ENCODE assay signal across 8 cellular contexts in the genomic region with DNA sequence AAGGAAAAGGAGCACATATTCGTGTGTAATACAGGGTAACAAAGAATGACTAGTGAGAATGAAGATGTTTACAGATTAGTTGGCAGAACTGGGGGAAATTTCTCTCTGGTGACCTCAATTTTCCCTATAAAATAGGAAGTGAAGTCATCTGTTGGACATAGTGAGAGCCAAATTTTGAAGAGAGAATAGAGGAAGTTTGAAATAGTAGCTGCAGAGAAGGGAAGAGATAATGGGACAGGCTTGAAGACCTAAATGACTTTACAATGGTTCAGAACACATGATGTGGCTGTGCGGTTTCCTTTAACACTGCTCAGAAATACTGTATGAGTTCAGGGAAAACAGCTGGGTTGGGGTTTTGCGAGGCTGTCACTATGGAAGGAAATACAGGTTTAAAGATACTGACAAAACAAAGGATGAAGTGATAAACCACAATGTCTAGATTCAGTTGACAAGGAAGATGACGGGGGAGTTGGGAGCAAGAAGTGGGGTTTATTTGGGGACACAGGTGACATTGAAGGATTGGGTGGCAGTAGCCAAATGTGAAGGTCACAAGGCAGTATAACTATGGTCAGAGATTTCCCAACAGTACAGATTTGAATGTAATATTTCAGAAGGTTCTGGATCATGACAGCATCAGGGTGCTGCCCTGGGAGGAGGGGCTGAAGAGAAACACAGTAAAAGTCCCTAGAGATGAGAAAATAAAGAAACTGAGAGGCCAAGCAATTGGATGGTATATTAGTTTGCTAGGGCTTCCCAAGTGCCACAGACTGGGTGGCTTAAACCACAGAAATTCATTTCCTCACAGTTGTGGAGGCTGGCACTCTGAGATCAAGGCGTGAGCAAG.
DNase-seq lines count a peak whose midpoint lies in the region; ATAC-seq, FAIRE-seq and TF ChIP-seq lines count a peak whose summit lies in the region.

No MANE protein-coding gene starts in this region.

- in situ Hi-C loops in K562 (cut with MboI), result no loop called here

- H3K9ac ChIP-seq in K562 (ENCODE audit: insufficient read depth in 1 of 2, low read depth in 2 of 2, low read length in 2 of 2), result no peak overlapping the region

- no peaks in the 10 kb centered on the region for H3K27me3 Mint-ChIP-seq in T-helper 2 cell treated with Interferon-gamma antibody and Interleukin-4, amounts not matched to agents 5 μg/mL and 100 μg/mL, for 36 hours (ENCODE audit: low read depth)

- ATAC-seq in GM18907 (IDR thresholded peaks at IDR 0.05; ENCODE audit: unreplicated experiment), result peak; percentile 90
- ATAC-seq in HG03095 (IDR thresholded peaks at IDR 0.05; ENCODE audit: unreplicated experiment), result peak; percentile 86
- no peak; the same call in 2 of the 3 replicates for ATAC-seq in K562
- peak; percentile 64 for ATAC-seq in omental fat pad (ENCODE audit: low FRiP score)

- no peak for TF ChIP-seq RAD21 in K562 (CRISPR knock-in tag; conservative IDR thresholded peaks at IDR 0.05 in 1 of 2, IDR thresholded peaks at IDR 0.05 in 1 of 2)

- H3K4me1 ChIP-seq in K562 (replicated peaks in 1 of 2; ENCODE audit: control insufficient read depth in 2 of 2, insufficient read depth in 2 of 2, low read length in 2 of 2), result no peaks in the 10 kb centered on the region; a peak in 1 of 5 replicates

- CTCF ChIA-PET in K562 (lab: Yijun Ruan, JAX; ENCODE audit: low intra/inter-chr PET ratio), result no interaction called here

- H2AFZ ChIP-seq in K562 (ENCODE audit: low read depth, low read length), result no peak overlapping the region

- no peaks in the 10 kb centered on the region for H3K9me3 ChIP-seq in K562 (replicated peaks; ENCODE audit: control insufficient read depth, insufficient read depth, low read depth, low read length)

- TF ChIP-seq POLR2A in K562 (conservative IDR thresholded peaks at IDR 0.05), result no peak

- no peaks in the 10 kb centered on the region for H4K20me1 ChIP-seq in K562 (replicated peaks; ENCODE audit: control insufficient read depth, insufficient read depth, low read length)

- POLR2A ChIA-PET in K562 (lab: Yijun Ruan, JAX), result no interaction called here

- intact Hi-C loops in K562 (cut with micrococcal nuclease), result no loop called here

- peak overlapping the region; percentile 63 for H3K4me3 Mint-ChIP-seq in T-helper 2 cell treated with Interferon-gamma antibody and Interleukin-4, amounts not matched to agents 5 μg/mL and 100 μg/mL, for 36 hours

- H3K9me3 Mint-ChIP-seq in T-helper 2 cell treated with Interferon-gamma antibody and Interleukin-4, amounts not matched to agents 5 μg/mL and 100 μg/mL, for 36 hours, result peaks cover 9% of the 10 kb centered on the region

- H3K27ac Mint-ChIP-seq in T-helper 2 cell treated with Interferon-gamma antibody and Interleukin-4, amounts not matched to agents 5 μg/mL and 100 μg/mL, for 36 hours, result peak overlapping the region; percentile 95

- peaks cover 40% of the 10 kb centered on the region for H3K4me1 Mint-ChIP-seq in T-helper 2 cell treated with Interferon-gamma antibody and Interleukin-4, amounts not matched to agents 5 μg/mL and 100 μg/mL, for 36 hours (ENCODE audit: low read depth)

- no TSS peak for BruUV-seq in K562 (replicated peaks; lab: Mats Ljungman, UMichigan)

- H3K4me2 ChIP-seq in K562 (ENCODE audit: insufficient read depth, low read length), result no peak overlapping the region

- peaks cover 5% of the 10 kb centered on the region for H3K36me3 Mint-ChIP-seq in T-helper 2 cell treated with Interferon-gamma antibody and Interleukin-4, amounts not matched to agents 5 μg/mL and 100 μg/mL, for 36 hours (ENCODE audit: low read depth)

- TF ChIP-seq CTCF in K562 (IDR thresholded peaks at IDR 0.05 in 2 of 3, conservative IDR thresholded peaks at IDR 0.05 in 1 of 3; ENCODE audit: insufficient read depth in 2 of 3, low read depth in 1 of 3, low read length in 3 of 3), result no peak
- no peak for TF ChIP-seq CTCF in omental fat pad (IDR thresholded peaks at IDR 0.05)

- no peaks in the 10 kb centered on the region for H3K9me1 ChIP-seq in K562 (ENCODE audit: control insufficient read depth, insufficient read depth, low read length)

- no peaks in the 10 kb centered on the region for H3K79me2 ChIP-seq in K562 (ENCODE audit: control insufficient read depth, insufficient read depth, low read length)

- FAIRE-seq in K562 (lab: Jason Lieb, UNC), result no peak
- no peak for FAIRE-seq in urothelium cell line (lab: Jason Lieb, UNC)

- TF ChIP-seq EP300 in K562 (IDR thresholded peaks at IDR 0.05; ENCODE audit: low read length), result no peak

- H3K4me3 ChIP-seq in K562, result no peak overlapping the region

- no peaks in the 10 kb centered on the region for H3K27me3 ChIP-seq in K562 (ENCODE audit: control insufficient read depth in 2 of 2, insufficient read depth in 2 of 2, low read length in 2 of 2)

- 1% methylated on average over 5 of the region's 5 CpGs for WGBS in K562 (ENCODE audit: insufficient coverage, low coverage, missing lambda C conversion rate)

- H3K27ac ChIP-seq in K562 (ENCODE audit: extremely low read depth, low read depth, low read length), result no peak overlapping the region

- H3K36me3 ChIP-seq in K562 (ENCODE audit: control insufficient read depth, insufficient read depth, low read length), result no peaks in the 10 kb centered on the region

- DNase-seq in T-helper 2 cell treated with Interferon-gamma antibody and Interleukin-4, amounts not matched to agents 5 μg/mL and 100 μg/mL, for 36 hours (ENCODE audit: low spot score), result peak; percentile 86
- DNase-seq in K562 (ENCODE audit: extremely low read depth in 1 of 4, low spot score in 3 of 4), result no peak
- DNase-seq in omental fat pad (ENCODE audit: low spot score), result no peak
- DNase-seq in DMS53 (lab: John Stamatoyannopoulos, UW), result no peak
- DNase-seq in urothelium cell line (ENCODE audit: low spot score), result no peak
- DNase-seq in NCI-H2107 (lab: John Stamatoyannopoulos, UW), result no peak

TF ChIP-seq in K562, 482 proteins besides CTCF, POLR2A, EP300 and RAD21 (continues in another document):
- TF ChIP-seq CEBPG (CRISPR knock-in tag; IDR thresholded peaks at IDR 0.05) (no peak), CEBPG (tag; conservative IDR thresholded peaks at IDR 0.05 in 1 of 2, IDR thresholded peaks at IDR 0.05 in 1 of 2) (peak in 1 of 2 experiments; percentile 52; a peak in 1 of 4 replicates), PRMT5 (CRISPR knock-in tag; IDR thresholded peaks at IDR 0.05) (no peak), ETV6 (IDR thresholded peaks at IDR 0.05; ENCODE audit: borderline replicate concordance in 1 of 2, low read depth in 2 of 2, low read length in 1 of 2) (peak; percentile 41 to 78; a peak in 2 of 4 replicates), ETV6 (CRISPR knock-in tag; IDR thresholded peaks at IDR 0.05; ENCODE audit: borderline replicate concordance) (no peak), GABPA (tag; conservative IDR thresholded peaks at IDR 0.05; ENCODE audit: low read depth) (peak; percentile 68), NR2C2 (CRISPR knock-in tag; IDR thresholded peaks at IDR 0.05) (no peak), NR2C2 (tag; IDR thresholded peaks at IDR 0.05) (peak; percentile 54; the same call in 1 of the 2 replicates), HDAC2 (IDR thresholded peaks at IDR 0.05) (no peak), GABPB1 (CRISPR knock-in tag; IDR thresholded peaks at IDR 0.05) (no peak), SOX6 (IDR thresholded peaks at IDR 0.05) (0 out of 2 replicates have a peak, but pooled peaks have one; percentile 13)
- TF ChIP-seq, protein P1, sequence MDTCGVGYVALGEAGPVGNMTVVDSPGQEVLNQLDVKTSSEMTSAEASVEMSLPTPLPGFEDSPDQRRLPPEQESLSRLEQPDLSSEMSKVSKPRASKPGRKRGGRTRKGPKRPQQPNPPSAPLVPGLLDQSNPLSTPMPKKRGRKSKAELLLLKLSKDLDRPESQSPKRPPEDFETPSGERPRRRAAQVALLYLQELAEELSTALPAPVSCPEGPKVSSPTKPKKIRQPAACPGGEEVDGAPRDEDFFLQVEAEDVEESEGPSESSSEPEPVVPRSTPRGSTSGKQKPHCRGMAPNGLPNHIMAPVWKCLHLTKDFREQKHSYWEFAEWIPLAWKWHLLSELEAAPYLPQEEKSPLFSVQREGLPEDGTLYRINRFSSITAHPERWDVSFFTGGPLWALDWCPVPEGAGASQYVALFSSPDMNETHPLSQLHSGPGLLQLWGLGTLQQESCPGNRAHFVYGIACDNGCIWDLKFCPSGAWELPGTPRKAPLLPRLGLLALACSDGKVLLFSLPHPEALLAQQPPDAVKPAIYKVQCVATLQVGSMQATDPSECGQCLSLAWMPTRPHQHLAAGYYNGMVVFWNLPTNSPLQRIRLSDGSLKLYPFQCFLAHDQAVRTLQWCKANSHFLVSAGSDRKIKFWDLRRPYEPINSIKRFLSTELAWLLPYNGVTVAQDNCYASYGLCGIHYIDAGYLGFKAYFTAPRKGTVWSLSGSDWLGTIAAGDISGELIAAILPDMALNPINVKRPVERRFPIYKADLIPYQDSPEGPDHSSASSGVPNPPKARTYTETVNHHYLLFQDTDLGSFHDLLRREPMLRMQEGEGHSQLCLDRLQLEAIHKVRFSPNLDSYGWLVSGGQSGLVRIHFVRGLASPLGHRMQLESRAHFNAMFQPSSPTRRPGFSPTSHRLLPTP (IDR thresholded peaks at IDR 0.05; ENCODE audit: borderline replicate concordance, extremely low read depth, insufficient read length), result no peak
